1 cellular context compared by ENCODE assay signal in the genomic region with DNA sequence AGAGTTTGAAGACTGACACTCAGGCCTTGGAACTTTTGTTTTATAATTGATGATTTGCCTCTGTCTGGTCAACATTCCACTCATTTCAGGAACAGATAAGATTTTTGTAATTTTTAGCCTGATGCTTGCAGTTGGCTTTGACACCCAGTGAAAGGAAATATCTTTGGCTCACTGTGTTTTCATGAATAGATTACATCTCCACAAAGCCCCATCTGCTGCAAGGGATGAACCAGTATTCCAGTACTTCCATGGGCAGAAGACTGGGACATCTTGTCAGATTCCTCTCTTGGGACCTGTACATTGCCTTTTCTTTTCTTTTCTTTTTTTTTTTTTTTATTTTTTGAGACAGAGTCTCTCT.
TF ChIP-seq lines count a peak whose summit lies in the region.

No MANE protein-coding gene starts in this region.

TF ChIP-seq in GM23338, 12 proteins besides CTCF, POLR2A, EP300 and RAD21:
- TF ChIP-seq, protein P1, sequence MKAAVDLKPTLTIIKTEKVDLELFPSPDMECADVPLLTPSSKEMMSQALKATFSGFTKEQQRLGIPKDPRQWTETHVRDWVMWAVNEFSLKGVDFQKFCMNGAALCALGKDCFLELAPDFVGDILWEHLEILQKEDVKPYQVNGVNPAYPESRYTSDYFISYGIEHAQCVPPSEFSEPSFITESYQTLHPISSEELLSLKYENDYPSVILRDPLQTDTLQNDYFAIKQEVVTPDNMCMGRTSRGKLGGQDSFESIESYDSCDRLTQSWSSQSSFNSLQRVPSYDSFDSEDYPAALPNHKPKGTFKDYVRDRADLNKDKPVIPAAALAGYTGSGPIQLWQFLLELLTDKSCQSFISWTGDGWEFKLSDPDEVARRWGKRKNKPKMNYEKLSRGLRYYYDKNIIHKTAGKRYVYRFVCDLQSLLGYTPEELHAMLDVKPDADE (IDR thresholded peaks at IDR 0.05), result no peak
- TF ChIP-seq NANOG (IDR thresholded peaks at IDR 0.05; ENCODE audit: borderline replicate concordance) (no peak), STAT1 (IDR thresholded peaks at IDR 0.05; ENCODE audit: unreplicated experiment) (no peak), CREB1 (CRISPR knock-in tag; IDR thresholded peaks at IDR 0.05; ENCODE audit: low read depth) (no peak), ZNF114 (CRISPR knock-in tag; IDR thresholded peaks at IDR 0.05) (no peak)
- TF ChIP-seq, protein P2, sequence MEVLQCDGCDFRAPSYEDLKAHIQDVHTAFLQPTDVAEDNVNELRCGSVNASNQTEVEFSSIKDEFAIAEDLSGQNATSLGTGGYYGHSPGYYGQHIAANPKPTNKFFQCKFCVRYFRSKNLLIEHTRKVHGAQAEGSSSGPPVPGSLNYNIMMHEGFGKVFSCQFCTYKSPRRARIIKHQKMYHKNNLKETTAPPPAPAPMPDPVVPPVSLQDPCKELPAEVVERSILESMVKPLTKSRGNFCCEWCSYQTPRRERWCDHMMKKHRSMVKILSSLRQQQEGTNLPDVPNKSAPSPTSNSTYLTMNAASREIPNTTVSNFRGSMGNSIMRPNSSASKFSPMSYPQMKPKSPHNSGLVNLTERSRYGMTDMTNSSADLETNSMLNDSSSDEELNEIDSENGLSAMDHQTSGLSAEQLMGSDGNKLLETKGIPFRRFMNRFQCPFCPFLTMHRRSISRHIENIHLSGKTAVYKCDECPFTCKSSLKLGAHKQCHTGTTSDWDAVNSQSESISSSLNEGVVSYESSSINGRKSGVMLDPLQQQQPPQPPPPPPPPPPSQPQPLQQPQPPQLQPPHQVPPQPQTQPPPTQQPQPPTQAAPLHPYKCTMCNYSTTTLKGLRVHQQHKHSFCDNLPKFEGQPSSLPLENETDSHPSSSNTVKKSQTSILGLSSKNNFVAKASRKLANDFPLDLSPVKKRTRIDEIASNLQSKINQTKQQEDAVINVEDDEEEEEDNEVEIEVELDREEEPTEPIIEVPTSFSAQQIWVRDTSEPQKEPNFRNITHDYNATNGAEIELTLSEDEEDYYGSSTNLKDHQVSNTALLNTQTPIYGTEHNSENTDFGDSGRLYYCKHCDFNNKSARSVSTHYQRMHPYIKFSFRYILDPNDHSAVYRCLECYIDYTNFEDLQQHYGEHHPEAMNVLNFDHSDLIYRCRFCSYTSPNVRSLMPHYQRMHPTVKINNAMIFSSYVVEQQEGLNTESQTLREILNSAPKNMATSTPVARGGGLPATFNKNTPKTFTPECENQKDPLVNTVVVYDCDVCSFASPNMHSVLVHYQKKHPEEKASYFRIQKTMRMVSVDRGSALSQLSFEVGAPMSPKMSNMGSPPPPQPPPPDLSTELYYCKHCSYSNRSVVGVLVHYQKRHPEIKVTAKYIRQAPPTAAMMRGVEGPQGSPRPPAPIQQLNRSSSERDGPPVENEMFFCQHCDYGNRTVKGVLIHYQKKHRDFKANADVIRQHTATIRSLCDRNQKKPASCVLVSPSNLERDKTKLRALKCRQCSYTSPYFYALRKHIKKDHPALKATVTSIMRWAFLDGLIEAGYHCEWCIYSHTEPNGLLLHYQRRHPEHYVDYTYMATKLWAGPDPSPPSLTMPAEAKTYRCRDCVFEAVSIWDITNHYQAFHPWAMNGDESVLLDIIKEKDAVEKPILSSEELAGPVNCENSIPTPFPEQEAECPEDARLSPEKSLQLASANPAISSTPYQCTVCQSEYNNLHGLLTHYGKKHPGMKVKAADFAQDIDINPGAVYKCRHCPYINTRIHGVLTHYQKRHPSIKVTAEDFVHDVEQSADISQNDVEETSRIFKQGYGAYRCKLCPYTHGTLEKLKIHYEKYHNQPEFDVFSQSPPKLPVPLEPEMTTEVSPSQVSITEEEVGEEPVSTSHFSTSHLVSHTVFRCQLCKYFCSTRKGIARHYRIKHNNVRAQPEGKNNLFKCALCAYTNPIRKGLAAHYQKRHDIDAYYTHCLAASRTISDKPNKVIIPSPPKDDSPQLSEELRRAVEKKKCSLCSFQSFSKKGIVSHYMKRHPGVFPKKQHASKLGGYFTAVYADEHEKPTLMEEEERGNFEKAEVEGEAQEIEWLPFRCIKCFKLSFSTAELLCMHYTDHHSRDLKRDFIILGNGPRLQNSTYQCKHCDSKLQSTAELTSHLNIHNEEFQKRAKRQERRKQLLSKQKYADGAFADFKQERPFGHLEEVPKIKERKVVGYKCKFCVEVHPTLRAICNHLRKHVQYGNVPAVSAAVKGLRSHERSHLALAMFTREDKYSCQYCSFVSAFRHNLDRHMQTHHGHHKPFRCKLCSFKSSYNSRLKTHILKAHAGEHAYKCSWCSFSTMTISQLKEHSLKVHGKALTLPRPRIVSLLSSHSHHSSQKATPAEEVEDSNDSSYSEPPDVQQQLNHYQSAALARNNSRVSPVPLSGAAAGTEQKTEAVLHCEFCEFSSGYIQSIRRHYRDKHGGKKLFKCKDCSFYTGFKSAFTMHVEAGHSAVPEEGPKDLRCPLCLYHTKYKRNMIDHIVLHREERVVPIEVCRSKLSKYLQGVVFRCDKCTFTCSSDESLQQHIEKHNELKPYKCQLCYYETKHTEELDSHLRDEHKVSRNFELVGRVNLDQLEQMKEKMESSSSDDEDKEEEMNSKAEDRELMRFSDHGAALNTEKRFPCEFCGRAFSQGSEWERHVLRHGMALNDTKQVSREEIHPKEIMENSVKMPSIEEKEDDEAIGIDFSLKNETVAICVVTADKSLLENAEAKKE (CRISPR knock-in tag; IDR thresholded peaks at IDR 0.05), result no peak
